ENCODE assay signal across 12 cellular contexts in genomic region chr3:169295912-169296311, GRCh38.
DNase-seq lines count a peak whose midpoint lies in the region; ATAC-seq and TF ChIP-seq lines count a peak whose summit lies in the region.
"Had no signal": no experiment of that assay in that cellular context is flagged by ENCODE, and none has a peak within 500 bp of the region (broad histone marks: within the 10 kb centered on the region; RNA-seq: fewer than 3 reads in every experiment).

No MANE protein-coding gene starts in this region.

- H3K4me3 ChIP-seq in GM12865 (ENCODE audit: low read depth, low read length) (no peak overlapping the region), GM23248 (no peak overlapping the region)
- H3K4me3 ChIP-seq: coronary artery, GM23338, ovary had no signal

- no peak overlapping the region for H3K9ac ChIP-seq in GM23248

- DNase-seq in GM12865 (ENCODE audit: low read depth) (peak; percentile 19), NCI-H510A (lab: John Stamatoyannopoulos, UW) (no peak), DMS114 treated with DMSO at 0.1 percent for 48 hours (lab: John Stamatoyannopoulos, UW; ENCODE audit: unreplicated experiment) (no peak), GM23248 (no peak)
- DNase-seq in stimulated activated CD4-positive, alpha-beta T cell treated with anti-CD3 and anti-CD28 coated beads, Interleukin-2, amount 100 ng/mL, for 24 hours = no peak
- DNase-seq: activated CD4-positive, CD25-positive, alpha-beta regulatory T cell; ovary had no signal

- no peak overlapping the region for H3K27ac ChIP-seq in GM23248
- H3K27ac ChIP-seq: coronary artery, ovary had no signal

- no peaks in the 10 kb centered on the region for H3K36me3 ChIP-seq in GM23248 (ENCODE audit: low read depth)
- H3K36me3 ChIP-seq: ovary had no signal

- H3F3A ChIP-seq in GM23248 (ENCODE audit: insufficient read depth) = no peaks in the 10 kb centered on the region

- H3K9me2 ChIP-seq in GM23248 (ENCODE audit: insufficient read depth) = no peaks in the 10 kb centered on the region

- H4K20me1 ChIP-seq in GM23248 (ENCODE audit: insufficient read depth) = no peaks in the 10 kb centered on the region

- H3K27me3 ChIP-seq in GM23248 (replicated peaks; ENCODE audit: insufficient read depth) = peaks cover 19% of the 10 kb centered on the region
- H3K27me3 ChIP-seq: ovary had no signal

- no peaks in the 10 kb centered on the region for H3K79me2 ChIP-seq in GM23248 (ENCODE audit: insufficient read depth)

- H3K4me1 ChIP-seq in GM23248 (ENCODE audit: insufficient read depth) = no peaks in the 10 kb centered on the region

- H2AFZ ChIP-seq in GM23248 = no peak overlapping the region
- H2AFZ ChIP-seq: GM23338 had no signal

- no peak for TF ChIP-seq CTCF in GM12865 (IDR thresholded peaks at IDR 0.05; ENCODE audit: insufficient read depth, low read depth, low read length, missing control alignments)

- in situ Hi-C loops in GM23248 (cut with MboI) = no loop called here

- H3K4me2 ChIP-seq in GM23248 (ENCODE audit: unreplicated experiment) = no peak overlapping the region
- H3K4me2 ChIP-seq: GM23338 had no signal

- H3K9me3 ChIP-seq in GM23248 (ENCODE audit: low read depth) = no peaks in the 10 kb centered on the region
- H3K9me3 ChIP-seq: ovary had no signal

- ATAC-seq in GM19351 (IDR thresholded peaks at IDR 0.05; ENCODE audit: unreplicated experiment) (peak; percentile 85), HG02759 (IDR thresholded peaks at IDR 0.05; ENCODE audit: unreplicated experiment) (peak; percentile 71), HG03520 (IDR thresholded peaks at IDR 0.05; ENCODE audit: unreplicated experiment) (peak; percentile 73)
- ATAC-seq: GM23338 had no signal
